14 cellular contexts compared by ENCODE assay signal in genomic region chr4:101238706-101239105, GRCh38.
DNase-seq lines count a peak whose midpoint lies in the region; ATAC-seq and TF ChIP-seq lines count a peak whose summit lies in the region.
"Had no signal": no experiment of that assay in that cellular context is flagged by ENCODE, and none has a peak within 500 bp of the region (broad histone marks: within the 10 kb centered on the region; RNA-seq: fewer than 3 reads in every experiment).

No MANE protein-coding gene starts in this region.

- H3K27me3 Mint-ChIP-seq in CD14-positive monocyte (ENCODE audit: low read depth in 3 of 3), result peaks cover 0 to 2% (median 0%) of the 10 kb centered on the region in 3 donors
- H3K27me3 Mint-ChIP-seq: effector memory CD8-positive, alpha-beta T cell had no signal

- intact Hi-C loops in CD14-positive monocyte (cut with micrococcal nuclease), result no loop called here

- no peak for DNase-seq in CD14-positive monocyte (ENCODE audit: low spot score)
- peak; percentile 20 for DNase-seq in NCI-H748 (lab: John Stamatoyannopoulos, UW; ENCODE audit: unreplicated experiment)
- DNase-seq in cardiac fibroblast (ENCODE audit: low read depth in 2 of 2), result peak; percentile 77 to 78
- DNase-seq in myocyte (ENCODE audit: low read depth), result peak; percentile 30
- DNase-seq in T-helper 2 cell, result no peak
- DNase-seq in T-helper 1 cell, result no peak
- no peak for DNase-seq in NCI-H2029 (lab: John Stamatoyannopoulos, UW)
- DNase-seq: activated gamma-delta T cell; effector memory CD8-positive, alpha-beta T cell; KG1; NCI-H524 treated with DMSO at 0.1 percent for 48 hours; WERI-Rb-1 had no signal

- H3K4me1 Mint-ChIP-seq in CD14-positive monocyte, result peaks cover 35% of the 10 kb centered on the region

- H3K27ac Mint-ChIP-seq in CD14-positive monocyte, result peak overlapping the region in 6 of 7 donors; percentile 17 to 75 (median 35)

- no peak overlapping the region for H3K4me3 ChIP-seq in cardiac fibroblast (replicated peaks in 1 of 2; ENCODE audit: low read depth in 2 of 2, low read length in 2 of 2)
- H3K4me3 ChIP-seq: skin epidermis had no signal

- ATAC-seq in HG02642 (IDR thresholded peaks at IDR 0.05; ENCODE audit: poor library complexity, unreplicated experiment), result no peak
- ATAC-seq: effector memory CD8-positive, alpha-beta T cell had no signal

- no peaks in the 10 kb centered on the region for H3K36me3 Mint-ChIP-seq in CD14-positive monocyte

- TF ChIP-seq CTCF in CD14-positive monocyte (IDR thresholded peaks at IDR 0.05), result no peak
- TF ChIP-seq CTCF in cardiac fibroblast (IDR thresholded peaks at IDR 0.05; ENCODE audit: low read depth, low read length), result no peak

- H3K9me3 Mint-ChIP-seq in CD14-positive monocyte, result no peaks in the 10 kb centered on the region
- H3K9me3 Mint-ChIP-seq: effector memory CD8-positive, alpha-beta T cell had no signal

- no peak overlapping the region for H3K4me3 Mint-ChIP-seq in CD14-positive monocyte
- H3K4me3 Mint-ChIP-seq: effector memory CD8-positive, alpha-beta T cell had no signal

Comparison
In these comparisons a context has a peak if more than half of its experiments do, and no peak if none do; other contexts are left out.
1. DNase-seq: peak in NCI-H748 (single experiment), cardiac fibroblast (2 of 2) and myocyte (single experiment); none in CD14-positive monocyte (single experiment), T-helper 2 cell (0 of 5), T-helper 1 cell (0 of 5) and NCI-H2029 (single experiment).